ENCODE assay signal across 1 cellular context in genomic region chr9:111179577-111179976, GRCh38.
TF ChIP-seq lines count a peak whose summit lies in the region.

No MANE protein-coding gene starts in this region.

TF ChIP-seq in GM12878, 131 proteins besides CTCF, POLR2A, EP300 and RAD21 (continued from another document):
- TF ChIP-seq ZBTB4 (CRISPR knock-in tag; IDR thresholded peaks at IDR 0.05) (no peak), BMI1 (IDR thresholded peaks at IDR 0.05; ENCODE audit: borderline replicate concordance) (no peak), RUNX3 (IDR thresholded peaks at IDR 0.05; ENCODE audit: low read length) (peak; percentile 58; the same call in 1 of the 2 replicates)
